Comparison of ENCODE assay signal across 13 cellular contexts in genomic region chr2:197034292-197034691, GRCh38.
"Had no signal": no experiment of that assay in that cellular context is flagged by ENCODE, and none has a peak within 500 bp of the region (broad histone marks: within the 10 kb centered on the region; RNA-seq: fewer than 3 reads in every experiment).

No MANE protein-coding gene starts in this region.

- H3K27me3 ChIP-seq: cardiac muscle cell, hepatocyte, left lung, SJCRH30 had no signal

- ATAC-seq: activated CD4-positive, CD25-positive, alpha-beta regulatory T cell treated with anti-CD3 and anti-CD28 coated beads, Interleukin-2, amount 50 U/mL, for 24 hours; activated CD8-positive, alpha-beta memory T cell treated with anti-CD3 and anti-CD28 coated beads, Interleukin-2, amount 10 ng/mL, durations not matched to agents 7 days and 5 days; esophagus mucosa; left lung; psoas muscle; sciatic nerve; stimulated activated naive CD8-positive, alpha-beta T cell treated with anti-CD3 and anti-CD28 coated beads, Interleukin-15, amount 100 ng/mL, for 72 hours had no signal

- H3K27ac Mint-ChIP-seq: activated CD8-positive, alpha-beta memory T cell treated with anti-CD3 and anti-CD28 coated beads, Interleukin-2, amount 10 ng/mL, durations not matched to agents 7 days and 5 days had no signal

- H3K4me1 ChIP-seq: psoas muscle, SJCRH30 had no signal

- H3K9me3 ChIP-seq: left lung, psoas muscle, SJCRH30 had no signal

- DNase-seq: activated CD4-positive, alpha-beta T cell treated with anti-CD3 and anti-CD28 coated beads, Interleukin-2, amount 50 U/mL, for 4 hours; activated CD8-positive, alpha-beta memory T cell treated with anti-CD3 and anti-CD28 coated beads, Interleukin-2, amount 10 ng/mL, durations not matched to agents 7 days and 5 days; activated effector memory CD4-positive, alpha-beta T cell treated with anti-CD3 and anti-CD28 coated beads, Interleukin-2, amount 50 U/mL, for 16 hours; activated T-cell treated with anti-CD3 and anti-CD28 coated beads, Interleukin-2, amount 50 U/mL, for 1 hour; left lung; psoas muscle; SJCRH30; stimulated activated naive CD8-positive, alpha-beta T cell treated with anti-CD3 and anti-CD28 coated beads, Interleukin-15, amount 100 ng/mL, for 72 hours had no signal

- H3K36me3 ChIP-seq: cardiac muscle cell, SJCRH30 had no signal

- H3K27me3 Mint-ChIP-seq: activated CD8-positive, alpha-beta memory T cell treated with anti-CD3 and anti-CD28 coated beads, Interleukin-2, amount 10 ng/mL, durations not matched to agents 7 days and 5 days; stimulated activated naive CD8-positive, alpha-beta T cell treated with anti-CD3 and anti-CD28 coated beads, Interleukin-15, amount 100 ng/mL, for 72 hours had no signal

- H3K27ac ChIP-seq: hepatocyte, left lung, psoas muscle, SJCRH30 had no signal

- H3K4me3 ChIP-seq: cardiac muscle cell, hepatocyte, left lung, psoas muscle, SJCRH30 had no signal

- H3K4me3 Mint-ChIP-seq: activated CD8-positive, alpha-beta memory T cell treated with anti-CD3 and anti-CD28 coated beads, Interleukin-2, amount 10 ng/mL, durations not matched to agents 7 days and 5 days; stimulated activated naive CD8-positive, alpha-beta T cell treated with anti-CD3 and anti-CD28 coated beads, Interleukin-15, amount 100 ng/mL, for 72 hours had no signal
